ENCODE assay signal across 12 cellular contexts in the genomic region with DNA sequence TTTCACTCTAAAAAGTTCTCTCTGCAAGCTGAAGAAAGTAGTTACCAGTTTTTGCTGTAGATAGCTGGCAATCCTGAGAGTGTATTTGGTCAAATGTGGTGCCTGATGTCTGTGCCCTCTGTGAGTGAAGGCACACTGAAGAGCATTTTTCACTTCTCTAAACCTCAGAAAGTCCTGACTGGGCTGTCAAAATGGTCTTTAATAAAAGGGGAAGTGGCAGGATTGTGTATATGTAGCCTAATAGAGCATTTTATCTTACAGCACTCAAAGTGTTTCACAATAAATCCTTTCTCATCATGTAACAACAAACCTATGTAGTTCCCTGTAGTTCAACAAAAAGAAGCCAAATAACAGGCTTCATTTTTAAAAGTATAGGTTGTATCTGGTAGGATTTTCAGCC.
A peak's percentile ranks its signal among the peaks of the same experiment; 100 is the strongest.
DNase-seq lines count a peak whose midpoint lies in the region; ATAC-seq, FAIRE-seq and TF ChIP-seq lines count a peak whose summit lies in the region.
"Had no signal": no experiment of that assay in that cellular context is flagged by ENCODE, and none has a peak within 500 bp of the region (broad histone marks: within the 10 kb centered on the region; RNA-seq: fewer than 3 reads in every experiment).

No MANE protein-coding gene starts in this region.

- H3K27ac Mint-ChIP-seq in activated naive CD4-positive, alpha-beta T cell treated with anti-CD3 and anti-CD28 coated beads, Interleukin-2, amount 10 ng/mL, durations not matched to agents 7 days and 5 days: no peak overlapping the region

- H3K27me3 ChIP-seq in adipocyte (replicated peaks; ENCODE audit: control insufficient read depth, insufficient read depth, low read length): no peaks in the 10 kb centered on the region

- H3K4me3 ChIP-seq in adipocyte (ENCODE audit: low read length): no peak overlapping the region
- H3K4me3 ChIP-seq: thoracic aorta had no signal

- H3K4me1 ChIP-seq in adipocyte (ENCODE audit: control insufficient read depth, insufficient read depth, low read length): no peaks in the 10 kb centered on the region
- H3K4me1 ChIP-seq: parathyroid adenoma had no signal

- no peaks in the 10 kb centered on the region for H3K9me3 ChIP-seq in adipocyte (ENCODE audit: control insufficient read depth, low read length)
- H3K9me3 ChIP-seq: thoracic aorta had no signal

- no peaks in the 10 kb centered on the region for H3K4me1 Mint-ChIP-seq in activated naive CD4-positive, alpha-beta T cell treated with anti-CD3 and anti-CD28 coated beads, Interleukin-2, amount 10 ng/mL, durations not matched to agents 7 days and 5 days

- FAIRE-seq in GM12892 (lab: Jason Lieb, UNC): peak; percentile 80

- no peak overlapping the region for H3K4me3 Mint-ChIP-seq in activated naive CD4-positive, alpha-beta T cell treated with anti-CD3 and anti-CD28 coated beads, Interleukin-2, amount 10 ng/mL, durations not matched to agents 7 days and 5 days

- DNase-seq in GM12892 (ENCODE audit: insufficient read length) (peak; percentile 6), adipocyte (ENCODE audit: low read depth) (peak; percentile 6), NCI-H748 treated with DMSO at 0.1 percent for 48 hours (lab: John Stamatoyannopoulos, UW) (no peak), SW 1271 (lab: John Stamatoyannopoulos, UW) (no peak), NCI-H2081 (lab: John Stamatoyannopoulos, UW) (no peak)
- DNase-seq in activated naive CD4-positive, alpha-beta T cell treated with anti-CD3 and anti-CD28 coated beads, Interleukin-2, amount 10 ng/mL, durations not matched to agents 7 days and 5 days: no peak
- DNase-seq: erythroblast, NCI-H187 had no signal

- no peaks in the 10 kb centered on the region for H3K27me3 Mint-ChIP-seq in activated naive CD4-positive, alpha-beta T cell treated with anti-CD3 and anti-CD28 coated beads, Interleukin-2, amount 10 ng/mL, durations not matched to agents 7 days and 5 days

- ATAC-seq in GM21423 (IDR thresholded peaks at IDR 0.05; ENCODE audit: unreplicated experiment) (peak; percentile 97), HG03432 (IDR thresholded peaks at IDR 0.05; ENCODE audit: unreplicated experiment) (peak; percentile 94)

- H3K9ac ChIP-seq in adipocyte (ENCODE audit: low read length): no peak overlapping the region
- H3K9ac ChIP-seq: parathyroid adenoma had no signal

- TF ChIP-seq POLR2A in GM12892 (IDR thresholded peaks at IDR 0.05; ENCODE audit: low read depth, low read length): no peak

- H3K9me3 Mint-ChIP-seq in activated naive CD4-positive, alpha-beta T cell treated with anti-CD3 and anti-CD28 coated beads, Interleukin-2, amount 10 ng/mL, durations not matched to agents 7 days and 5 days: no peaks in the 10 kb centered on the region

- H3K36me3 Mint-ChIP-seq in activated naive CD4-positive, alpha-beta T cell treated with anti-CD3 and anti-CD28 coated beads, Interleukin-2, amount 10 ng/mL, durations not matched to agents 7 days and 5 days: no peaks in the 10 kb centered on the region

- no peaks in the 10 kb centered on the region for H3K36me3 ChIP-seq in adipocyte (ENCODE audit: control insufficient read depth, insufficient read depth, low read length, severe bottlenecking)
- H3K36me3 ChIP-seq: thoracic aorta had no signal

- CTCF ChIA-PET in activated naive CD4-positive, alpha-beta T cell treated with anti-CD3 and anti-CD28 coated beads, Interleukin-2, amount 10 ng/mL, durations not matched to agents 7 days and 5 days (lab: Charles Lee): no interaction called here

Comparison
In these comparisons a context has a peak if more than half of its experiments do, and no peak if none do; other contexts are left out.
1. DNase-seq: peak in GM12892 (single experiment) and adipocyte (single experiment); none in NCI-H748 treated with DMSO at 0.1 percent for 48 hours (single experiment), activated naive CD4-positive, alpha-beta T cell treated with anti-CD3 and anti-CD28 coated beads, Interleukin-2, amount 10 ng/mL, durations not matched to agents 7 days and 5 days (single experiment), SW 1271 (0 of 2) and NCI-H2081 (0 of 2).